ENCODE assay signal across 31 cellular contexts in the genomic region with DNA sequence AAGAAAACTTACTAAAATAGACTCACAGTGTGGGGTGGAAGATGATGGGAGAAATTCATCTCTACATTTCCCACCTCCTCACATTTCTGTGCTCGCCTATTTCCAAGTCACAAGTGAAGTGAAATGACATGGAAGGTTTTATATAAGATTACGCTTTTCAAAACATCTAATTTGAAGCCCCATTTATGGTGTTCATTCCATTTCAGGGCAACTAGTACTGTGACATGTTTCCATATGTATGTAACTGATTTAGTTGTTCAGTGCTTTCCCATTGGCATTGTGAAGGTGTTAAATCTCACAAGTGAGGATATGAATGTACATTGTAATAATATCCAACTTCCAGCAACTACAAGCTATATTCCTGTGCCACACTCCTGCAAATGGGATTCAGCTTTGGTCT.
"Had no signal": no experiment of that assay in that cellular context is flagged by ENCODE, and none has a peak within 500 bp of the region (broad histone marks: within the 10 kb centered on the region; RNA-seq: fewer than 3 reads in every experiment).

No MANE protein-coding gene starts in this region.

- H3K36me3 ChIP-seq: adrenal gland, ascending aorta, brain microvascular endothelial cell, breast epithelium, cardiac muscle cell had no signal

- H3K27ac ChIP-seq: adrenal gland, ascending aorta, body of pancreas, brain microvascular endothelial cell, breast epithelium, cardiac muscle cell had no signal

- H3K27me3 ChIP-seq: adrenal gland, ascending aorta, body of pancreas, brain microvascular endothelial cell, breast epithelium, cardiac muscle cell had no signal

- DNase-seq: activated effector memory CD4-positive, alpha-beta T cell treated with anti-CD3 and anti-CD28 coated beads, Interleukin-2, amount 50 U/mL, for 16 hours; activated effector memory CD4-positive, alpha-beta T cell treated with Interleukin-2 at 50 U/mL for 16 hours; activated gamma-delta T cell; activated gamma-delta T cell treated with Interleukin-2 at 50 U/mL for 16 hours; activated naive CD4-positive, alpha-beta T cell; activated naive CD4-positive, alpha-beta T cell treated with anti-CD3 and anti-CD28 coated beads for 36 hours; activated naive CD4-positive, alpha-beta T cell treated with anti-CD3 and anti-CD28 coated beads, Interleukin-2, amount 10 ng/mL, durations not matched to agents 7 days and 5 days; activated naive CD4-positive, alpha-beta T cell treated with anti-CD3 and anti-CD28 coated beads, Interleukin-2, amount 50 U/mL, for 16 hours; activated naive CD4-positive, alpha-beta T cell treated with Interleukin-2 at 50 U/mL for 16 hours; activated naive CD8-positive, alpha-beta T cell treated with anti-CD3 and anti-CD28 coated beads for 36 hours; activated naive CD8-positive, alpha-beta T cell treated with anti-CD3 and anti-CD28 coated beads, Interleukin-2, amount 10 ng/mL, durations not matched to agents 7 days and 5 days; activated naive CD8-positive, alpha-beta T cell treated with anti-CD3 and anti-CD28 coated beads, Interleukin-2, amount 50 U/mL, for 24 hours; activated T-cell treated with anti-CD3 and anti-CD28 coated beads, Interleukin-2, amount 50 U/mL, for 1 hour; activated T-cell treated with anti-CD3 and anti-CD28 coated beads, Interleukin-2, amount 50 U/mL, for 24 hours; activated T-cell treated with anti-CD3 and anti-CD28 coated beads, Interleukin-2, amount 50 U/mL, for 4 hours; activated T-cell treated with anti-CD3 and anti-CD28 coated beads, Interleukin-2, amount 50 U/mL, for 48 hours; activated T-cell treated with anti-CD3 and anti-CD28 coated beads, Interleukin-2, amount 50 U/mL, for 72 hours; adrenal gland; amniotic stem cell; amygdala; anterior cingulate cortex; aorta; body of pancreas; brain microvascular endothelial cell; central memory CD4-positive, alpha-beta T cell; cerebellar nuclear complex had no signal

- H3K4me3 ChIP-seq: adrenal gland, ascending aorta, body of pancreas, breast epithelium, cardiac muscle cell had no signal

- H3K4me1 ChIP-seq: adrenal gland, ascending aorta, body of pancreas, breast epithelium had no signal

- ATAC-seq: activated naive CD4-positive, alpha-beta T cell treated with anti-CD3 and anti-CD28 coated beads, Interleukin-2, amount 50 U/mL, for 72 hours; activated naive CD8-positive, alpha-beta T cell treated with anti-CD3 and anti-CD28 coated beads, Interleukin-2, amount 50 U/mL, for 24 hours; activated T-cell treated with anti-CD3 and anti-CD28 coated beads, Interleukin-2, amount 50 U/mL, for 4 hours; activated T-cell treated with anti-CD3 and anti-CD28 coated beads, Interleukin-2, amount 50 U/mL, for 72 hours; activated T-helper 17 cell treated with anti-CD3 and anti-CD28 coated beads, Interleukin-2, amount 50 U/mL, for 72 hours; body of pancreas had no signal

- H3K9me3 ChIP-seq: adrenal gland, ascending aorta, body of pancreas, breast epithelium had no signal
